Comparison of ENCODE assay signal across 12 cellular contexts in genomic region chr4:141702472-141703182, GRCh38.
A peak's percentile ranks its signal among the peaks of the same experiment; 100 is the strongest.
DNase-seq lines count a peak whose midpoint lies in the region; ATAC-seq lines count a peak whose summit lies in the region.
"Had no signal": no experiment of that assay in that cellular context is flagged by ENCODE, and none has a peak within 500 bp of the region (broad histone marks: within the 10 kb centered on the region; RNA-seq: fewer than 3 reads in every experiment).

No MANE protein-coding gene starts in this region.

- peak; percentile 5 for DNase-seq in ELR (ENCODE audit: low read depth)
- peak; percentile 9 to 12 for DNase-seq in activated CD4-positive, alpha-beta T cell treated with anti-CD3 and anti-CD28 coated beads, Interleukin-2, amount 50 U/mL, for 48 hours
- peak; percentile 15 for DNase-seq in left kidney (ENCODE audit: low read depth, low spot score)
- no peak for DNase-seq in stimulated activated CD4-positive, alpha-beta T cell treated with anti-CD3 and anti-CD28 coated beads, Interleukin-2, amount 100 ng/mL, for 48 hours
- no peak for DNase-seq in cortex of kidney (lab: John Stamatoyannopoulos, UW)
- DNase-seq: activated T-cell treated with anti-CD3 and anti-CD28 coated beads, Interleukin-2, amount 50 U/mL, for 48 hours; foreskin melanocyte; spleen; stimulated activated naive B cell treated with anti-CD40 and anti-IgM and Interleukin-4, amounts not matched to agents 10 μg/mL and 1 μg/mL and 100 μg/mL, for 72 hours had no signal

- ATAC-seq in HG02642 (IDR thresholded peaks at IDR 0.05; ENCODE audit: poor library complexity, unreplicated experiment): peak; percentile 40
- ATAC-seq in GM19328 (IDR thresholded peaks at IDR 0.05; ENCODE audit: unreplicated experiment): no peak
- ATAC-seq in HG02588 (IDR thresholded peaks at IDR 0.05; ENCODE audit: unreplicated experiment): no peak
- ATAC-seq: stimulated activated naive B cell treated with anti-CD40 and anti-IgM and Interleukin-4, amounts not matched to agents 10 μg/mL and 1 μg/mL and 100 μg/mL, for 72 hours had no signal

Comparison
In these comparisons a context has a peak if more than half of its experiments do, and no peak if none do; other contexts are left out.
1. DNase-seq: peak in ELR (single experiment), activated CD4-positive, alpha-beta T cell treated with anti-CD3 and anti-CD28 coated beads, Interleukin-2, amount 50 U/mL, for 48 hours (2 of 2) and left kidney (single experiment); none in stimulated activated CD4-positive, alpha-beta T cell treated with anti-CD3 and anti-CD28 coated beads, Interleukin-2, amount 100 ng/mL, for 48 hours (0 of 2) and cortex of kidney (single experiment).